ENCODE assay signal across 7 cellular contexts in the genomic region with DNA sequence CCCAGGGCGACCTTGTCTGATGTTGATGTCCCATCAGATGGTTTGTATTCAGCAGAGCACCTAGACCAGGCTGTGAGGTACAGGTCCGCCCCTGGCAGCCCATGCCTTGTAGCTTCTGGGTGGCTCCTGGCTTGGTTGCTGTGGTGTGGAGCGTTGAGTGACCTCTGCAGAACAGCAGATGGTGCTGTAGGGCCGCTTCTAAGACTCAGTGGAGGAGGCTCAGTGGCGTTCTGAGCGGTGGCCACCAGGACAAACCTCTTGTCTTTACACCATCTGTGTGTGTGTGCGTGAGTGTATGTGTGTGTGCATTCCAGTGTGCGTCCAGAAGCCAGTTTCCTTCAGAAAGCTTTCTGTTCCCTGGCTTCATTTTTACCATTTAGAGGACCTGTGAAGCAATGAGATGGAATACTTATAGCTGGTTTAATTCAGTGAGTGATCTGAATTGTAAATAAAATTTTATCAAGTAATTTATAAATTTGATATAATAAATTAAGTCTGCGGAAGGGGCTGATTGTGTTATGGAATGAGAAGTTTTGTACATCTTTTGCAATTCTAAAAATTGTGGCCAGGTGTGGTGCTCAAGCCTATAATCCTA.
DNase-seq lines count a peak whose midpoint lies in the region; ATAC-seq, FAIRE-seq and TF ChIP-seq lines count a peak whose summit lies in the region.

No MANE protein-coding gene starts in this region.

- no peaks in the 10 kb centered on the region for H3K27me3 ChIP-seq in effector memory CD4-positive, alpha-beta T cell (replicated peaks; ENCODE audit: control insufficient read depth, insufficient read depth, low read length, poor library complexity, severe bottlenecking)

- no peak for TF ChIP-seq POLR2A in GM12891 (IDR thresholded peaks at IDR 0.05; ENCODE audit: low read depth, low read length)

- ATAC-seq in HG03432 (IDR thresholded peaks at IDR 0.05; ENCODE audit: unreplicated experiment) = peak; percentile 71

- no peaks in the 10 kb centered on the region for H3K9me3 ChIP-seq in effector memory CD4-positive, alpha-beta T cell (ENCODE audit: control insufficient read depth, low read length)

- H3K4me1 ChIP-seq in effector memory CD4-positive, alpha-beta T cell (ENCODE audit: control insufficient read depth, insufficient read depth, low read length, poor library complexity, severe bottlenecking) = no peaks in the 10 kb centered on the region

- H3K36me3 ChIP-seq in effector memory CD4-positive, alpha-beta T cell (ENCODE audit: control insufficient read depth, insufficient read depth, low read length) = peaks cover 14% of the 10 kb centered on the region

- H3K4me3 ChIP-seq in effector memory CD4-positive, alpha-beta T cell (ENCODE audit: insufficient read depth, low read depth, low read length, poor library complexity, severe bottlenecking) = no peak overlapping the region

- no peak overlapping the region for H3K27ac ChIP-seq in effector memory CD4-positive, alpha-beta T cell (ENCODE audit: insufficient read depth, low read length, poor library complexity, severe bottlenecking)

- DNase-seq in GM12891 (ENCODE audit: insufficient read length, low spot score) (peak; percentile 73), NCI-H748 (lab: John Stamatoyannopoulos, UW; ENCODE audit: unreplicated experiment) (peak; percentile 71), medulla oblongata (ENCODE audit: extremely low spot score) (peak; percentile 80)
- peak; percentile 56 for DNase-seq in activated CD4-positive, alpha-beta T cell treated with anti-CD3 and anti-CD28 coated beads, Interleukin-2, amount 50 U/mL, for 1 hour
- peak; percentile 17 to 48 (median 29) for DNase-seq in effector memory CD4-positive, alpha-beta T cell
- DNase-seq in stimulated activated CD8-positive, alpha-beta memory T cell treated with anti-CD3 and anti-CD28 coated beads, Interleukin-7, amount 100 ng/mL, for 1 hour (ENCODE audit: low read depth in 2 of 2) = peak; percentile 23 to 24

- FAIRE-seq in GM12891 (lab: Jason Lieb, UNC) = peak; percentile 95

TF ChIP-seq in GM12891, 5 proteins besides CTCF, POLR2A, EP300 and RAD21:
- TF ChIP-seq POLR2AphosphoS5 (IDR thresholded peaks at IDR 0.05; ENCODE audit: low read depth, low read length) (no peak), POU2F2 (IDR thresholded peaks at IDR 0.05; ENCODE audit: low read depth, low read length) (no peak), SPI1 (IDR thresholded peaks at IDR 0.05; ENCODE audit: low read depth, low read length) (no peak), TAF1 (IDR thresholded peaks at IDR 0.05; ENCODE audit: low read depth, low read length) (no peak), PAX5 (IDR thresholded peaks at IDR 0.05; ENCODE audit: insufficient read depth, low read length, severe bottlenecking) (no peak)

Comparison
In these comparisons a context has a peak if more than half of its experiments do, and no peak if none do; other contexts are left out.
1. DNase-seq: peak in every context shown above with its lines; median percentile 80 in medulla oblongata; 73 in GM12891; 71 in NCI-H748; 56 in activated CD4-positive, alpha-beta T cell treated with anti-CD3 and anti-CD28 coated beads, Interleukin-2, amount 50 U/mL, for 1 hour; 29 in effector memory CD4-positive, alpha-beta T cell; 24 in stimulated activated CD8-positive, alpha-beta memory T cell treated with anti-CD3 and anti-CD28 coated beads, Interleukin-7, amount 100 ng/mL, for 1 hour.